1 cellular context compared by ENCODE assay signal in genomic region chr22:50226224-50227165, GRCh38.
TF ChIP-seq lines count a peak whose summit lies in the region.

No MANE protein-coding gene starts in this region.

TF ChIP-seq in HCT116, 20 proteins besides CTCF, POLR2A, EP300 and RAD21 (continued from another document):
- TF ChIP-seq, protein P1, sequence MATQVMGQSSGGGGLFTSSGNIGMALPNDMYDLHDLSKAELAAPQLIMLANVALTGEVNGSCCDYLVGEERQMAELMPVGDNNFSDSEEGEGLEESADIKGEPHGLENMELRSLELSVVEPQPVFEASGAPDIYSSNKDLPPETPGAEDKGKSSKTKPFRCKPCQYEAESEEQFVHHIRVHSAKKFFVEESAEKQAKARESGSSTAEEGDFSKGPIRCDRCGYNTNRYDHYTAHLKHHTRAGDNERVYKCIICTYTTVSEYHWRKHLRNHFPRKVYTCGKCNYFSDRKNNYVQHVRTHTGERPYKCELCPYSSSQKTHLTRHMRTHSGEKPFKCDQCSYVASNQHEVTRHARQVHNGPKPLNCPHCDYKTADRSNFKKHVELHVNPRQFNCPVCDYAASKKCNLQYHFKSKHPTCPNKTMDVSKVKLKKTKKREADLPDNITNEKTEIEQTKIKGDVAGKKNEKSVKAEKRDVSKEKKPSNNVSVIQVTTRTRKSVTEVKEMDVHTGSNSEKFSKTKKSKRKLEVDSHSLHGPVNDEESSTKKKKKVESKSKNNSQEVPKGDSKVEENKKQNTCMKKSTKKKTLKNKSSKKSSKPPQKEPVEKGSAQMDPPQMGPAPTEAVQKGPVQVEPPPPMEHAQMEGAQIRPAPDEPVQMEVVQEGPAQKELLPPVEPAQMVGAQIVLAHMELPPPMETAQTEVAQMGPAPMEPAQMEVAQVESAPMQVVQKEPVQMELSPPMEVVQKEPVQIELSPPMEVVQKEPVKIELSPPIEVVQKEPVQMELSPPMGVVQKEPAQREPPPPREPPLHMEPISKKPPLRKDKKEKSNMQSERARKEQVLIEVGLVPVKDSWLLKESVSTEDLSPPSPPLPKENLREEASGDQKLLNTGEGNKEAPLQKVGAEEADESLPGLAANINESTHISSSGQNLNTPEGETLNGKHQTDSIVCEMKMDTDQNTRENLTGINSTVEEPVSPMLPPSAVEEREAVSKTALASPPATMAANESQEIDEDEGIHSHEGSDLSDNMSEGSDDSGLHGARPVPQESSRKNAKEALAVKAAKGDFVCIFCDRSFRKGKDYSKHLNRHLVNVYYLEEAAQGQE (IDR thresholded peaks at IDR 0.05; ENCODE audit: low read depth): no peak
- TF ChIP-seq, protein P2, sequence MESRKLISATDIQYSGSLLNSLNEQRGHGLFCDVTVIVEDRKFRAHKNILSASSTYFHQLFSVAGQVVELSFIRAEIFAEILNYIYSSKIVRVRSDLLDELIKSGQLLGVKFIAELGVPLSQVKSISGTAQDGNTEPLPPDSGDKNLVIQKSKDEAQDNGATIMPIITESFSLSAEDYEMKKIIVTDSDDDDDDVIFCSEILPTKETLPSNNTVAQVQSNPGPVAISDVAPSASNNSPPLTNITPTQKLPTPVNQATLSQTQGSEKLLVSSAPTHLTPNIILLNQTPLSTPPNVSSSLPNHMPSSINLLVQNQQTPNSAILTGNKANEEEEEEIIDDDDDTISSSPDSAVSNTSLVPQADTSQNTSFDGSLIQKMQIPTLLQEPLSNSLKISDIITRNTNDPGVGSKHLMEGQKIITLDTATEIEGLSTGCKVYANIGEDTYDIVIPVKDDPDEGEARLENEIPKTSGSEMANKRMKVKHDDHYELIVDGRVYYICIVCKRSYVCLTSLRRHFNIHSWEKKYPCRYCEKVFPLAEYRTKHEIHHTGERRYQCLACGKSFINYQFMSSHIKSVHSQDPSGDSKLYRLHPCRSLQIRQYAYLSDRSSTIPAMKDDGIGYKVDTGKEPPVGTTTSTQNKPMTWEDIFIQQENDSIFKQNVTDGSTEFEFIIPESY (IDR thresholded peaks at IDR 0.05; ENCODE audit: extremely low read depth, insufficient replicate concordance, low read length): no peak
